ENCODE assay signal across 8 cellular contexts in the genomic region with DNA sequence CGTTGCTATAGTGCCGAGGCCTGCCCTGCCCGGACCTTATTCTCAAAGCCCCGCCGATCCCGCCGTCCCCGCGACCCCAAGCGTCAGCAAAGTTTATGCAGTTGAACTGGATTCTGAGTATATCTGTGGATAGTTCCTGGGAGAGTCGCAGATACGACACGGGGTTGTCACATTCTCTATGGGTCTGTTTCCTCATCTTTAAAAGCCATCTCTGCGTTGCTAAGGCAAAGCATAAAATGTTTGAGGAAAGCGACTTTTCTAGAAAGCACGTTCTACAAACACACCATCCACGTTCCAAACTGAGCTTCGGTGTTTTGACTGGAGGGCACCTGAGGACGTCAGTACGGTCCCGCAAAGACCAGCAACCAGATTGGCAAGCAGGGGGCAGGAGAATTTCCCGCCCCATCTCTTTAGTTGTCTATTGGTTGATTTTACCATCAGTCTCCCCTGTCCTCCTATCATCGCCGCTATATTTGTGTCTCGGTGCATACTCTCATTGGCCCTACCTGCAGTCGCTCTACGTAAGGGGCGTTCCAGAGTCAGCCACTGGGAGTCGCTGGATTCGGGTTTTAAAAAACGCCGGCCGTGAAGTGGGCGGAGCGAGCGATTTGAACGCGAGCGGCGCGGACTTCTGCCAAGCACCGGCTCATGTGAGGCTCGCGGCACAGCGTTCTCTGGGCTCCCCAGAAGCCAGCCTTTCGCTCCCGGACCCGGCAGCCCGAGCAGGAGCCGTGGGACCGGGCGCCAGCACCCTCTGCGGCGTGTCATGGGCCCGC. TPM values are rescaled to one million over a fixed set of nuclear protein-coding genes. Genes with fewer than 3 reads are reported as not detected.
DNase-seq lines count a peak whose midpoint lies in the region; ATAC-seq and TF ChIP-seq lines count a peak whose summit lies in the region.

Gene CENPA, plus strand, starts transcription at position 626 of the 776 bp plus-strand sequence. Its CDS starts 141 bp downstream, at position 767.

- no peak within 1 kb of the TSS for H3K23ac ChIP-seq in trophoblast cell (ENCODE audit: low read length)

- no CpG with 5 or more reads among the region's 55 CpGs for WGBS in trophoblast cell (ENCODE audit: extremely low coverage, insufficient coverage, insufficient read length)
- 0 to 2% methylated on average over 33 to 55 of the region's 55 CpGs for WGBS in upper lobe of left lung, 2 donors

- no peak for TF ChIP-seq CTCF in GM12875 (IDR thresholded peaks at IDR 0.05; ENCODE audit: borderline replicate concordance, insufficient read depth, low read depth, low read length)
- peak in 4 of 6 experiments; percentile 17 to 66 (median 57) for TF ChIP-seq CTCF in upper lobe of left lung (IDR thresholded peaks at IDR 0.05)

- peak within 1 kb of the TSS; percentile 67 for H4K91ac ChIP-seq in trophoblast cell (ENCODE audit: low read depth, low read length)

- H3K9me3 ChIP-seq in adipocyte (ENCODE audit: control insufficient read depth, low read length) (peaks cover under 1% of the 10 kb centered on the region), trophoblast cell (ENCODE audit: insufficient read depth, low read depth, low read length) (no peaks in the 10 kb centered on the region), upper lobe of left lung (no peaks in the 10 kb centered on the region)

- H3K4me2 ChIP-seq in trophoblast cell (ENCODE audit: low read length) = peak within 1 kb of the TSS; percentile 91

- H3K4me3 ChIP-seq in GM12875 (ENCODE audit: low read depth, low read length) = peak within 1 kb of the TSS; percentile 76
- peak within 1 kb of the TSS; percentile 88 for H3K4me3 ChIP-seq in adipocyte (ENCODE audit: low read length)
- H3K4me3 ChIP-seq in trophoblast cell (ENCODE audit: low read depth, low read length) = peak within 1 kb of the TSS; percentile 85
- peak within 1 kb of the TSS; percentile 68 to 84 (median 76) for H3K4me3 ChIP-seq in upper lobe of left lung

- peak within 1 kb of the TSS; percentile 65 for H3K4ac ChIP-seq in trophoblast cell (ENCODE audit: low read depth, low read length)

- no peak within 1 kb of the TSS for H2AK5ac ChIP-seq in trophoblast cell (ENCODE audit: low read length)

- H2BK5ac ChIP-seq in trophoblast cell (ENCODE audit: low read depth, low read length, poor library complexity) = peak within 1 kb of the TSS; percentile 32

- ATAC-seq in HG02798 (IDR thresholded peaks at IDR 0.05; ENCODE audit: poor library complexity, unreplicated experiment) (peak; percentile 99), upper lobe of left lung (ENCODE audit: low FRiP score in 2 of 2) (peak; percentile 99 to 100)

- peak within 1 kb of the TSS; percentile 45 for H2BK120ac ChIP-seq in trophoblast cell (ENCODE audit: insufficient read depth, low read length, poor library complexity)

- peak within 1 kb of the TSS; percentile 61 for H2AFZ ChIP-seq in trophoblast cell (ENCODE audit: insufficient read depth, low read length, poor library complexity)

- H3K4me1 ChIP-seq in adipocyte (ENCODE audit: control insufficient read depth, insufficient read depth, low read length) = peaks cover 12% of the 10 kb centered on the region
- H3K4me1 ChIP-seq in trophoblast cell (ENCODE audit: control insufficient read depth in 1 of 2, insufficient read depth in 2 of 2, low read length in 2 of 2) = peaks cover 5 to 9% of the 10 kb centered on the region in 2 experiments
- peaks cover 8 to 19% (median 14%) of the 10 kb centered on the region in 4 donors for H3K4me1 ChIP-seq in upper lobe of left lung

- peaks cover 5% of the 10 kb centered on the region for H3K79me1 ChIP-seq in trophoblast cell (ENCODE audit: low read length)

- H3K18ac ChIP-seq in trophoblast cell (ENCODE audit: low read length) = peak within 1 kb of the TSS; percentile 25

- no peak for TF ChIP-seq EP300 in upper lobe of left lung (IDR thresholded peaks at IDR 0.05)

- peak within 1 kb of the TSS; percentile 73 for H4K8ac ChIP-seq in trophoblast cell (ENCODE audit: low read depth, low read length)

- H4K12ac ChIP-seq in trophoblast cell (ENCODE audit: low read depth, low read length) = peak within 1 kb of the TSS; percentile 39

- H3K36me3 ChIP-seq in adipocyte (ENCODE audit: control insufficient read depth, insufficient read depth, low read length, severe bottlenecking) (peaks cover 10% of the 10 kb centered on the region), trophoblast cell (ENCODE audit: control insufficient read depth in 1 of 2, insufficient read depth in 2 of 2, low read length in 2 of 2) (peaks cover 2 to 8% of the 10 kb centered on the region in 2 experiments), upper lobe of left lung (peaks cover 1 to 8% (median 4%) of the 10 kb centered on the region in 4 donors)

- no peak within 1 kb of the TSS for H3K14ac ChIP-seq in trophoblast cell (ENCODE audit: low read length)

- H3K27me3 ChIP-seq in adipocyte (replicated peaks; ENCODE audit: control insufficient read depth, insufficient read depth, low read length) = no peaks in the 10 kb centered on the region
- H3K27me3 ChIP-seq in trophoblast cell (ENCODE audit: insufficient read depth, low read length) = no peaks in the 10 kb centered on the region
- no peaks in the 10 kb centered on the region for H3K27me3 ChIP-seq in upper lobe of left lung

- H3K27ac ChIP-seq in trophoblast cell (ENCODE audit: low read depth, low read length) (peak within 1 kb of the TSS; percentile 50), upper lobe of left lung (peak within 1 kb of the TSS in 2 of 4 donors; percentile 50 to 71)

- peaks cover 2% of the 10 kb centered on the region for H3K79me2 ChIP-seq in trophoblast cell (ENCODE audit: control insufficient read depth, insufficient read depth, low read length, poor library complexity)

- H3K9ac ChIP-seq in adipocyte (ENCODE audit: low read length) = peak within 1 kb of the TSS; percentile 83
- peak within 1 kb of the TSS; percentile 70 for H3K9ac ChIP-seq in trophoblast cell (ENCODE audit: low read length)

- H2BK12ac ChIP-seq in trophoblast cell (ENCODE audit: low read length) = no peak within 1 kb of the TSS

- TF ChIP-seq POLR2A in upper lobe of left lung (IDR thresholded peaks at IDR 0.05) = peak in 1 of 4 donors; percentile 55

- peak; percentile 98 for DNase-seq in NCI-H1436 (lab: John Stamatoyannopoulos, UW)
- DNase-seq in T follicular helper cell (ENCODE audit: low read depth) = peak; percentile 93
- peak; percentile 99 for DNase-seq in adipocyte (ENCODE audit: low read depth)
- DNase-seq in cardiac septum (ENCODE audit: low spot score) = peak; percentile 98
- DNase-seq in trophoblast cell = peak; percentile 99 to 100
- peak; percentile 97 for DNase-seq in upper lobe of left lung

- intact Hi-C loops in cardiac septum (cut with DNase I) = no loop called here

RNA-seq across cellular contexts. Expression of gene CENPA, which starts in this region (rescaled TPM):
- not detected for total RNA-seq in cardiac septum
- 15.2 and 16.5 TPM in 2 replicates for polyA plus RNA-seq in trophoblast cell (2013)
- total RNA-seq in upper lobe of left lung = 1 to 10 TPM in 2 of 6 donors, under 1 TPM in 3, not detected in 1; 0.44 to 8.4 (median 0.86) TPM

Comparison
In these comparisons a context has a peak if more than half of its experiments do, and no peak if none do; other contexts are left out.
1. Peak in DNase-seq in cardiac septum; RNA of the gene not detected or under 1 TPM.